Comparison of ENCODE assay signal across 19 cellular contexts in genomic region chr13:101178394-101178793, GRCh38.
DNase-seq lines count a peak whose midpoint lies in the region; FAIRE-seq and TF ChIP-seq lines count a peak whose summit lies in the region.
"Had no signal": no experiment of that assay in that cellular context is flagged by ENCODE, and none has a peak within 500 bp of the region (broad histone marks: within the 10 kb centered on the region; RNA-seq: fewer than 3 reads in every experiment).

No MANE protein-coding gene starts in this region.

- DNase-seq in H54 (ENCODE audit: insufficient read length, low spot score) (no peak), NCI-H2171 (lab: John Stamatoyannopoulos, UW) (peak; percentile 81), chondrocyte (ENCODE audit: low spot score) (no peak), putamen (ENCODE audit: low spot score) (peak; percentile 24), epidermal melanocyte (ENCODE audit: insufficient read length, low spot score) (no peak), cardiac septum (ENCODE audit: low spot score) (no peak), sigmoid colon (no peak)
- DNase-seq: C1 segment of cervical spinal cord, HCEC 1CT, Kasumi-1, MG63, NCI-H1092, NCI-H1694 treated with DMSO at 0.1 percent for 48 hours, PC-3, RPMI8226, SHP77 treated with DMSO at 0.1 percent for 48 hours, SK-N-SH had no signal

- H3K9me3 ChIP-seq in sigmoid colon = no peaks in the 10 kb centered on the region
- H3K9me3 ChIP-seq: MG63, SK-N-SH had no signal

- H3K36me3 ChIP-seq in sigmoid colon = no peaks in the 10 kb centered on the region
- H3K36me3 ChIP-seq: MG63 had no signal

- TF ChIP-seq EP300 in sigmoid colon (IDR thresholded peaks at IDR 0.05) = no peak

- intact Hi-C loops in cardiac septum (cut with DNase I) (no loop called here), sigmoid colon (cut with DNase I) (no loop called here)

- no peaks in the 10 kb centered on the region for H3K27me3 Mint-ChIP-seq in chondrocyte (ENCODE audit: low read depth)

- no peak for TF ChIP-seq CTCF in chondrocyte (IDR thresholded peaks at IDR 0.05)
- TF ChIP-seq CTCF in sigmoid colon (IDR thresholded peaks at IDR 0.05) = no peak

- H3K27me3 ChIP-seq in sigmoid colon = no peaks in the 10 kb centered on the region
- H3K27me3 ChIP-seq: MG63 had no signal

- H3K4me1 Mint-ChIP-seq in chondrocyte (ENCODE audit: low read depth) = peaks cover 27% of the 10 kb centered on the region

- no peak overlapping the region for H3K4me3 ChIP-seq in sigmoid colon
- H3K4me3 ChIP-seq: MG63 had no signal

- 28 to 31% methylated on average over 3 of the region's 3 CpGs for WGBS in sigmoid colon, 2 donors

- no peak overlapping the region for H3K27ac ChIP-seq in sigmoid colon

- peaks cover 3% of the 10 kb centered on the region for H3K36me3 Mint-ChIP-seq in chondrocyte (ENCODE audit: low read depth)

- H3K9me3 Mint-ChIP-seq in chondrocyte (ENCODE audit: low read depth) = no peaks in the 10 kb centered on the region

- H3K27ac Mint-ChIP-seq in chondrocyte (ENCODE audit: unreplicated experiment) = peak overlapping the region; percentile 5

- no peaks in the 10 kb centered on the region for H3K4me1 ChIP-seq in sigmoid colon

- TF ChIP-seq POLR2A in H54 (IDR thresholded peaks at IDR 0.05; ENCODE audit: low read depth, low read length) = no peak
- TF ChIP-seq POLR2A in sigmoid colon (IDR thresholded peaks at IDR 0.05) = no peak

- H3K4me3 Mint-ChIP-seq in chondrocyte (ENCODE audit: unreplicated experiment) = no peak overlapping the region

- FAIRE-seq in H54 (lab: Jason Lieb, UNC) = peak; percentile 30
- FAIRE-seq: D721Med, G401.6 had no signal

Comparison
In these comparisons a context has a peak if more than half of its experiments do, and no peak if none do; other contexts are left out.
1. DNase-seq: peak in NCI-H2171 (single experiment) and putamen (single experiment); none in H54 (single experiment), chondrocyte (single experiment), epidermal melanocyte (single experiment), cardiac septum (single experiment) and sigmoid colon (single experiment).